ENCODE assay signal across 27 cellular contexts in genomic region chr1:226920446-226920894, GRCh38. TPM values are rescaled to one million over a fixed set of nuclear protein-coding genes. Genes with fewer than 3 reads are reported as not detected.
DNase-seq lines count a peak whose midpoint lies in the region; ATAC-seq and TF ChIP-seq lines count a peak whose summit lies in the region.
"Had no signal": no experiment of that assay in that cellular context is flagged by ENCODE, and none has a peak within 500 bp of the region (broad histone marks: within the 10 kb centered on the region; RNA-seq: fewer than 3 reads in every experiment).

No MANE protein-coding gene starts in this region.

- intact Hi-C loops in psoas muscle (cut with DNase I) = no loop called here

- POLR2A ChIA-PET in GM10248 (lab: Yijun Ruan, JAX) = no interaction called here

- peaks cover 0 to 10% of the 10 kb centered on the region in 2 donors for H3K4me1 ChIP-seq in right atrium auricular region
- peaks cover 24% of the 10 kb centered on the region for H3K4me1 ChIP-seq in psoas muscle
- H3K4me1 ChIP-seq: ascending aorta, Peyer's patch, thyroid gland had no signal

- H3K27me3 ChIP-seq in right atrium auricular region (no peaks in the 10 kb centered on the region), psoas muscle (ENCODE audit: insufficient read depth in 3 of 3, low read length in 2 of 3) (no peaks in the 10 kb centered on the region)
- H3K27me3 ChIP-seq: ascending aorta, BLaER1, Peyer's patch, thyroid gland had no signal

- 25 to 46% (median 36%) methylated on average over 2 of the region's 2 CpGs for WGBS in psoas muscle, 3 donors

- DNase-seq in fibroblast of pulmonary artery (ENCODE audit: low read depth) = peak; percentile 29
- DNase-seq in right atrium auricular region (ENCODE audit: low spot score) = peak; percentile 77
- peak; percentile 65 to 90 for DNase-seq in psoas muscle
- DNase-seq in OCI-M1 (lab: John Stamatoyannopoulos, UW) = no peak
- DNase-seq in activated CD4-positive, alpha-beta T cell treated with anti-CD3 and anti-CD28 coated beads for 4 hours = no peak
- DNase-seq in GM10248 (ENCODE audit: extremely low spot score) = no peak
- DNase-seq: activated CD4-positive, alpha-beta T cell treated with anti-CD3 and anti-CD28 coated beads, Interleukin-2, amount 50 U/mL, for 1 hour; activated effector memory CD4-positive, alpha-beta T cell treated with anti-CD3 and anti-CD28 coated beads, Interleukin-2, amount 50 U/mL, for 16 hours; activated naive CD8-positive, alpha-beta T cell treated with anti-CD3 and anti-CD28 coated beads for 36 hours; activated T-cell treated with anti-CD3 and anti-CD28 coated beads, Interleukin-2, amount 50 U/mL, for 1 hour; dermis blood vessel endothelial cell; endodermal cell; foreskin fibroblast; HCEC 1CT; kidney; mammary epithelial cell; MV-4-11; NCI-H146; Peyer's patch; retina; SIG-M5; stimulated activated CD8-positive, alpha-beta memory T cell treated with anti-CD3 and anti-CD28 coated beads, Interleukin-4, amount 100 ng/mL, for 48 hours; T1000; thyroid gland had no signal

- ATAC-seq in psoas muscle (peak; percentile 88 to 95 (median 92)), HG03280 (IDR thresholded peaks at IDR 0.05; ENCODE audit: unreplicated experiment) (no peak)

- TF ChIP-seq CTCF in fibroblast of pulmonary artery (IDR thresholded peaks at IDR 0.05; ENCODE audit: low read length, missing control alignments) (no peak), right atrium auricular region (IDR thresholded peaks at IDR 0.05) (no peak), psoas muscle (IDR thresholded peaks at IDR 0.05) (no peak), GM10248 (IDR thresholded peaks at IDR 0.05; ENCODE audit: control extremely low read depth, extremely low read depth, low read depth, missing control alignments) (no peak)

- H3K9me3 ChIP-seq in right atrium auricular region (no peaks in the 10 kb centered on the region), psoas muscle (no peaks in the 10 kb centered on the region)
- H3K9me3 ChIP-seq: ascending aorta, BLaER1, Peyer's patch, thyroid gland had no signal

- no peak overlapping the region for H3K4me3 ChIP-seq in fibroblast of pulmonary artery (replicated peaks; ENCODE audit: low read depth, low read length)
- H3K4me3 ChIP-seq in right atrium auricular region = no peak overlapping the region
- H3K4me3 ChIP-seq in psoas muscle = no peak overlapping the region
- H3K4me3 ChIP-seq: ascending aorta, BLaER1, Peyer's patch, thyroid gland had no signal

- H3K27ac ChIP-seq in right atrium auricular region = peak overlapping the region; percentile 85 to 96
- peak overlapping the region; percentile 87 for H3K27ac ChIP-seq in psoas muscle
- H3K27ac ChIP-seq: ascending aorta, BLaER1, Peyer's patch, thyroid gland had no signal

- CTCF ChIA-PET in GM10248 (lab: Yijun Ruan, JAX) = interaction anchor here (4.1 kb wide), 1 partner anchor 8 kb away, joined by 19 read pairs; no protein-coding TSS in a partner anchor

- H3K36me3 ChIP-seq in right atrium auricular region = no peaks in the 10 kb centered on the region
- H3K36me3 ChIP-seq in psoas muscle (ENCODE audit: insufficient read depth in 1 of 2, low read depth in 1 of 2) = no peaks in the 10 kb centered on the region
- H3K36me3 ChIP-seq: BLaER1, thyroid gland had no signal

RNA-seq across cellular contexts. Expression of gene COQ8A, which starts 19.6 kb away (rescaled TPM):
- total RNA-seq in right atrium auricular region = 100 to 1,000 TPM; 158 to 253 TPM
- total RNA-seq in psoas muscle = 1,000 to 10,000 TPM in 1 of 4 donors, 100 to 1,000 TPM in 3; 574 to 1,432 (median 837) TPM
- 1,000 to 10,000 TPM in 1 of 3 donors, 100 to 1,000 TPM in 2; 134 to 1,231 (median 616) TPM for polyA plus RNA-seq in psoas muscle

RNA-seq across cellular contexts. Expression of gene PSEN2, which starts 50.1 kb away (rescaled TPM):
- 10 to 100 TPM; 22.6 to 23.3 TPM for total RNA-seq in right atrium auricular region
- 10 to 100 TPM; 26.2 to 31.5 (median 28.0) TPM for total RNA-seq in psoas muscle
- polyA plus RNA-seq in psoas muscle = 10 to 100 TPM; 15.5 to 30.6 (median 19.4) TPM

Comparison
In these comparisons a context has a peak if more than half of its experiments do, and no peak if none do; other contexts are left out.
1. DNase-seq: peak in fibroblast of pulmonary artery (single experiment), right atrium auricular region (single experiment) and psoas muscle (2 of 2); none in OCI-M1 (single experiment), activated CD4-positive, alpha-beta T cell treated with anti-CD3 and anti-CD28 coated beads for 4 hours (0 of 2) and GM10248 (single experiment).